Comparison of ENCODE assay signal across 18 cellular contexts in genomic region chr9:114774504-114774903, GRCh38. TPM values are rescaled to one million over a fixed set of nuclear protein-coding genes. Genes with fewer than 3 reads are reported as not detected.
A peak's percentile ranks its signal among the peaks of the same experiment; 100 is the strongest.
DNase-seq lines count a peak whose midpoint lies in the region; ATAC-seq and TF ChIP-seq lines count a peak whose summit lies in the region.
"Had no signal": no experiment of that assay in that cellular context is flagged by ENCODE, and none has a peak within 500 bp of the region (broad histone marks: within the 10 kb centered on the region; RNA-seq: fewer than 3 reads in every experiment).

No MANE protein-coding gene starts in this region.

- no peaks in the 10 kb centered on the region for H3K27me3 ChIP-seq in GM23338 (ENCODE audit: insufficient read depth)
- H3K27me3 ChIP-seq: stomach had no signal

- no peaks in the 10 kb centered on the region; the same call in 1 of the 2 replicates for H4K20me1 ChIP-seq in GM23338 (replicated peaks; ENCODE audit: insufficient read depth)

- peak; percentile 64 for ATAC-seq in HG03354 (IDR thresholded peaks at IDR 0.05; ENCODE audit: poor library complexity, severe bottlenecking, unreplicated experiment)
- peak; percentile 42 for ATAC-seq in activated CD8-positive, alpha-beta T cell treated with anti-CD3 and anti-CD28 coated beads, Interleukin-2, amount 10 ng/mL, durations not matched to agents 7 days and 5 days
- ATAC-seq in stimulated activated naive B cell treated with anti-CD40 and anti-IgM and Interleukin-4, amounts not matched to agents 10 μg/mL and 1 μg/mL and 100 μg/mL, for 72 hours (replicated peaks): peak; percentile 92 to 93
- no peak for ATAC-seq in GM23338

- H3K9me2 ChIP-seq in GM23338 (ENCODE audit: insufficient read depth): 0 out of 2 replicates have a peak, but pooled peaks cover 3% of the 10 kb centered on the region

- H3K4me1 ChIP-seq in GM23338 (ENCODE audit: insufficient read depth): no peaks in the 10 kb centered on the region
- H3K4me1 ChIP-seq: Caco-2 had no signal

- no peaks in the 10 kb centered on the region for H3K36me3 ChIP-seq in GM23338 (ENCODE audit: insufficient read depth)
- H3K36me3 ChIP-seq: stomach, WERI-Rb-1 had no signal

- H3K4me2 ChIP-seq in GM23338: no peak overlapping the region

- H3K4me3 ChIP-seq in GM23338: no peak overlapping the region
- H3K4me3 ChIP-seq: stomach had no signal

- no peak for DNase-seq in activated naive CD4-positive, alpha-beta T cell treated with anti-CD3 and anti-CD28 coated beads, Interleukin-2, amount 10 ng/mL, durations not matched to agents 7 days and 5 days
- DNase-seq in activated naive CD4-positive, alpha-beta T cell (lab: John Stamatoyannopoulos, UW): no peak
- DNase-seq in activated CD8-positive, alpha-beta T cell treated with anti-CD3 and anti-CD28 coated beads, Interleukin-2, amount 10 ng/mL, durations not matched to agents 7 days and 5 days: no peak
- DNase-seq in stimulated activated naive B cell treated with anti-CD40 and anti-IgM and Interleukin-4, amounts not matched to agents 10 μg/mL and 1 μg/mL and 100 μg/mL, for 72 hours: no peak
- no peak for DNase-seq in COR-L47 (lab: John Stamatoyannopoulos, UW)
- no peak for DNase-seq in AG08396 (ENCODE audit: low spot score)
- no peak for DNase-seq in GM23338 (ENCODE audit: low spot score)
- DNase-seq: ACHN; Caco-2; Kasumi-1; kidney glomerular epithelial cell; NCI-H187; SHP77 treated with DMSO at 0.1 percent for 48 hours; stimulated activated CD4-positive, alpha-beta T cell treated with anti-CD3 and anti-CD28 coated beads, Interleukin-12 subunit alpha, Interleukin-12 subunit beta, amount 100 ng/mL, for 4 hours; stomach; WERI-Rb-1 had no signal

- peaks cover 33% of the 10 kb centered on the region for H3K4me1 Mint-ChIP-seq in activated naive CD4-positive, alpha-beta T cell treated with anti-CD3 and anti-CD28 coated beads, Interleukin-2, amount 10 ng/mL, durations not matched to agents 7 days and 5 days
- H3K4me1 Mint-ChIP-seq in activated CD8-positive, alpha-beta T cell treated with anti-CD3 and anti-CD28 coated beads, Interleukin-2, amount 10 ng/mL, durations not matched to agents 7 days and 5 days (ENCODE audit: low read depth): peaks cover 37% of the 10 kb centered on the region
- H3K4me1 Mint-ChIP-seq in stimulated activated naive B cell treated with anti-CD40 and anti-IgM and Interleukin-4, amounts not matched to agents 10 μg/mL and 1 μg/mL and 100 μg/mL, for 72 hours: peaks cover 22 to 44% of the 10 kb centered on the region in 2 donors
- H3K4me1 Mint-ChIP-seq in GM23338: no peaks in the 10 kb centered on the region

- no peak overlapping the region for H2AFZ ChIP-seq in GM23338

- peak overlapping the region; percentile 47 for H3K27ac Mint-ChIP-seq in activated naive CD4-positive, alpha-beta T cell treated with anti-CD3 and anti-CD28 coated beads, Interleukin-2, amount 10 ng/mL, durations not matched to agents 7 days and 5 days
- no peak overlapping the region for H3K27ac Mint-ChIP-seq in activated CD8-positive, alpha-beta T cell treated with anti-CD3 and anti-CD28 coated beads, Interleukin-2, amount 10 ng/mL, durations not matched to agents 7 days and 5 days
- no peak overlapping the region for H3K27ac Mint-ChIP-seq in stimulated activated naive B cell treated with anti-CD40 and anti-IgM and Interleukin-4, amounts not matched to agents 10 μg/mL and 1 μg/mL and 100 μg/mL, for 72 hours
- no peak overlapping the region for H3K27ac Mint-ChIP-seq in GM23338

- no peaks in the 10 kb centered on the region for H3F3A ChIP-seq in GM23338 (replicated peaks; ENCODE audit: low read depth)

- no peaks in the 10 kb centered on the region for H3K79me2 ChIP-seq in GM23338 (replicated peaks; ENCODE audit: insufficient read depth)

- H3K36me3 Mint-ChIP-seq in activated naive CD4-positive, alpha-beta T cell treated with anti-CD3 and anti-CD28 coated beads, Interleukin-2, amount 10 ng/mL, durations not matched to agents 7 days and 5 days: peaks cover 6% of the 10 kb centered on the region
- H3K36me3 Mint-ChIP-seq in activated CD8-positive, alpha-beta T cell treated with anti-CD3 and anti-CD28 coated beads, Interleukin-2, amount 10 ng/mL, durations not matched to agents 7 days and 5 days (ENCODE audit: low read depth): peaks cover 3% of the 10 kb centered on the region
- H3K36me3 Mint-ChIP-seq in stimulated activated naive B cell treated with anti-CD40 and anti-IgM and Interleukin-4, amounts not matched to agents 10 μg/mL and 1 μg/mL and 100 μg/mL, for 72 hours: no peaks in the 10 kb centered on the region
- no peaks in the 10 kb centered on the region for H3K36me3 Mint-ChIP-seq in GM23338 (ENCODE audit: low read depth)

- CTCF ChIA-PET in activated naive CD4-positive, alpha-beta T cell treated with anti-CD3 and anti-CD28 coated beads, Interleukin-2, amount 10 ng/mL, durations not matched to agents 7 days and 5 days (lab: Charles Lee): interaction anchor here (0.9 kb wide), 1 partner anchor 92 kb away, joined by 4 read pairs; the partner anchor contains the start of gene TEX48
- CTCF ChIA-PET in activated CD8-positive, alpha-beta T cell treated with anti-CD3 and anti-CD28 coated beads, Interleukin-2, amount 10 ng/mL, durations not matched to agents 7 days and 5 days (lab: Charles Lee): interaction anchor here (0.9 kb wide), 1 partner anchor 228 kb away, joined by 3 read pairs; no protein-coding TSS in a partner anchor

- no peak for TF ChIP-seq CTCF in GM23338 (conservative IDR thresholded peaks at IDR 0.05; ENCODE audit: low read depth in 2 of 2)

- H3K4me3 Mint-ChIP-seq in activated naive CD4-positive, alpha-beta T cell treated with anti-CD3 and anti-CD28 coated beads, Interleukin-2, amount 10 ng/mL, durations not matched to agents 7 days and 5 days: no peak overlapping the region
- no peak overlapping the region for H3K4me3 Mint-ChIP-seq in activated CD8-positive, alpha-beta T cell treated with anti-CD3 and anti-CD28 coated beads, Interleukin-2, amount 10 ng/mL, durations not matched to agents 7 days and 5 days
- no peak overlapping the region for H3K4me3 Mint-ChIP-seq in stimulated activated naive B cell treated with anti-CD40 and anti-IgM and Interleukin-4, amounts not matched to agents 10 μg/mL and 1 μg/mL and 100 μg/mL, for 72 hours
- H3K4me3 Mint-ChIP-seq in GM23338: no peak overlapping the region

- POLR2A ChIA-PET in activated CD8-positive, alpha-beta T cell treated with anti-CD3 and anti-CD28 coated beads, Interleukin-2, amount 10 ng/mL, durations not matched to agents 7 days and 5 days (lab: Charles Lee): no interaction called here

- H3K9me3 Mint-ChIP-seq in activated naive CD4-positive, alpha-beta T cell treated with anti-CD3 and anti-CD28 coated beads, Interleukin-2, amount 10 ng/mL, durations not matched to agents 7 days and 5 days: no peaks in the 10 kb centered on the region
- H3K9me3 Mint-ChIP-seq in activated CD8-positive, alpha-beta T cell treated with anti-CD3 and anti-CD28 coated beads, Interleukin-2, amount 10 ng/mL, durations not matched to agents 7 days and 5 days (ENCODE audit: insufficient read depth): no peaks in the 10 kb centered on the region
- no peaks in the 10 kb centered on the region for H3K9me3 Mint-ChIP-seq in stimulated activated naive B cell treated with anti-CD40 and anti-IgM and Interleukin-4, amounts not matched to agents 10 μg/mL and 1 μg/mL and 100 μg/mL, for 72 hours
- no peaks in the 10 kb centered on the region for H3K9me3 Mint-ChIP-seq in GM23338

- H3K27me3 Mint-ChIP-seq in activated naive CD4-positive, alpha-beta T cell treated with anti-CD3 and anti-CD28 coated beads, Interleukin-2, amount 10 ng/mL, durations not matched to agents 7 days and 5 days: peaks cover 23% of the 10 kb centered on the region
- H3K27me3 Mint-ChIP-seq in activated CD8-positive, alpha-beta T cell treated with anti-CD3 and anti-CD28 coated beads, Interleukin-2, amount 10 ng/mL, durations not matched to agents 7 days and 5 days (ENCODE audit: low read depth): peaks cover 12% of the 10 kb centered on the region
- H3K27me3 Mint-ChIP-seq in stimulated activated naive B cell treated with anti-CD40 and anti-IgM and Interleukin-4, amounts not matched to agents 10 μg/mL and 1 μg/mL and 100 μg/mL, for 72 hours: peaks cover 24 to 30% of the 10 kb centered on the region in 2 donors
- no peaks in the 10 kb centered on the region for H3K27me3 Mint-ChIP-seq in GM23338 (ENCODE audit: insufficient read depth, low read depth, poor library complexity)

- no peak overlapping the region for H3K27ac ChIP-seq in GM23338 (ENCODE audit: low read depth)
- H3K27ac ChIP-seq: stomach, WERI-Rb-1 had no signal

TF ChIP-seq in GM23338, 12 proteins besides CTCF, POLR2A, EP300 and RAD21:
- TF ChIP-seq POLR2AphosphoS5 (IDR thresholded peaks at IDR 0.05; ENCODE audit: low read depth) (no peak), JUNB (IDR thresholded peaks at IDR 0.05; ENCODE audit: unreplicated experiment) (no peak), ETS1 (IDR thresholded peaks at IDR 0.05) (no peak)

RNA-seq across cellular contexts. Expression of gene TNFSF15, which starts 31.3 kb away (rescaled TPM):
- total RNA-seq in activated CD8-positive, alpha-beta T cell treated with anti-CD3 and anti-CD28 coated beads, Interleukin-2, amount 10 ng/mL, durations not matched to agents 7 days and 5 days: 1 to 10 TPM; 1.1 TPM
- 0.07 and 0.08 TPM in 2 replicates for total RNA-seq in GM23338 (2014; rRNA removed; shearing (Covaris generic))
- 0.03 and 0.06 TPM in 2 replicates for polyA plus RNA-seq in GM23338 (2016; fragmentation: Nextera tagmentation; extraction: Ambion mirVana)
- polyA plus RNA-seq: neural cell had no signal
